24 cellular contexts compared by ENCODE assay signal in the genomic region with DNA sequence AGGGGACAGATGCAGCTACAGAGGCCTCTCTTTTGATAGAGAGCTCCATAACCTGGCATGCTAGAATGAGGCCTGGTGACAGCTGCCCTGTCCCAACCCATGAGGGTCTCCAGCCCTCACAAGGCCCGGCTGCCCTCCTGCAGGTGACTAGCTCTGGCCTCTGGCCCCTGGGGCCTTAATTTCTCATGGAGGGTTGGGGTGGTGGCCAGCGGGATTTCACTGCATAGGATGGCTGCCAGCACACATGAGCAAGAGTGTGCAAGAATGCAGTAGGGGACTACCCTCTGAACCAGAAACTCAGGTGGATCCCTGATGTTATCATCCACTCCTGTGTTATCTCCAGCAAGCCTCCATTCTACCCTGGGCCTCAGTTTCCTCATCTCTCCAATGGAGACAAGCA.
"Had no signal": no experiment of that assay in that cellular context is flagged by ENCODE, and none has a peak within 500 bp of the region (broad histone marks: within the 10 kb centered on the region; RNA-seq: fewer than 3 reads in every experiment).

No MANE protein-coding gene starts in this region.

- H3K9me3 ChIP-seq: colonic mucosa, left ventricle myocardium inferior, lower lobe of right lung, prostate gland, sigmoid colon, thyroid gland had no signal

- H3K27ac ChIP-seq: colonic mucosa, epithelial cell of prostate, left ventricle myocardium inferior, lower lobe of right lung, neural progenitor cell, prostate gland, right atrium auricular region, thyroid gland had no signal

- H2AFZ ChIP-seq: neural progenitor cell had no signal

- H3K4me1 ChIP-seq: colonic mucosa, left ventricle myocardium inferior, lower lobe of right lung, prostate gland, right atrium auricular region, sigmoid colon had no signal

- DNase-seq: colonic mucosa; effector CD8-positive, alpha-beta T cell; endodermal cell; foreskin melanocyte; hypothalamus; immature natural killer cell; islet precursor cell; kidney glomerular epithelial cell; left colon; left ventricle myocardium inferior; lower lobe of right lung; naive B cell; nucleus accumbens; sigmoid colon; stimulated activated CD4-positive, alpha-beta T cell treated with anti-CD3 and anti-CD28 coated beads, Interleukin-4, amount 100 ng/mL, for 4 hours; stimulated activated naive B cell treated with anti-CD40 and anti-IgM and Interleukin-4, amounts not matched to agents 10 μg/mL and 1 μg/mL and 100 μg/mL, for 72 hours; thyroid gland; trophoblast cell had no signal

- H3K4me3 ChIP-seq: colonic mucosa, left ventricle myocardium inferior, lower lobe of right lung, neural progenitor cell, prostate gland, right atrium auricular region, sigmoid colon, thyroid gland had no signal

- ATAC-seq: esophagus mucosa; left colon; lower lobe of right lung; natural killer cell treated with Interleukin-12 subunit alpha and Interleukin-12 subunit beta and Interleukin-15 and Interleukin-18, amount 100 ng/mL, for 72 hours; stimulated activated naive B cell treated with anti-CD40 and anti-IgM and Interleukin-4, amounts not matched to agents 10 μg/mL and 1 μg/mL and 100 μg/mL, for 72 hours had no signal

- H3K36me3 ChIP-seq: colonic mucosa, left ventricle myocardium inferior, lower lobe of right lung, neural progenitor cell, prostate gland, right atrium auricular region, sigmoid colon, thyroid gland had no signal

- H3K4me2 ChIP-seq: neural progenitor cell had no signal

- H3K27me3 ChIP-seq: colonic mucosa, neural progenitor cell, right atrium auricular region, sigmoid colon, thyroid gland had no signal

- H3K9ac ChIP-seq: neural progenitor cell had no signal
